9 cellular contexts compared by ENCODE assay signal in genomic region chr13:66835040-66835628, GRCh38.
DNase-seq lines count a peak whose midpoint lies in the region; ATAC-seq, FAIRE-seq and TF ChIP-seq lines count a peak whose summit lies in the region.
"Had no signal": no experiment of that assay in that cellular context is flagged by ENCODE, and none has a peak within 500 bp of the region (broad histone marks: within the 10 kb centered on the region; RNA-seq: fewer than 3 reads in every experiment).

No MANE protein-coding gene starts in this region.

- no peaks in the 10 kb centered on the region for H3K27me3 ChIP-seq in K562 (ENCODE audit: control insufficient read depth in 2 of 2, insufficient read depth in 2 of 2, low read length in 2 of 2)
- H3K27me3 ChIP-seq: neutrophil had no signal

- H3K9me1 ChIP-seq in K562 (ENCODE audit: control insufficient read depth, insufficient read depth, low read length), result no peaks in the 10 kb centered on the region

- CTCF ChIA-PET in K562 (lab: Yijun Ruan, JAX; ENCODE audit: low intra/inter-chr PET ratio), result no interaction called here

- DNase-seq in NCI-H187 treated with DMSO at 0.1 percent for 48 hours (lab: John Stamatoyannopoulos, UW) (peak; percentile 7), K562 (ENCODE audit: extremely low read depth in 1 of 4, low spot score in 3 of 4) (peak in 3 of 4 experiments; percentile 8 to 82 (median 46)), islet precursor cell (peak; percentile 62), substantia nigra (lab: John Stamatoyannopoulos, UW) (peak in 47 of 49 donors; percentile 6 to 93 (median 73)), CD1c-positive myeloid dendritic cell (ENCODE audit: extremely low spot score) (no peak)

- no peak for TF ChIP-seq RAD21 in K562 (CRISPR knock-in tag; conservative IDR thresholded peaks at IDR 0.05 in 1 of 2, IDR thresholded peaks at IDR 0.05 in 1 of 2)

- 3% methylated on average over 9 of the region's 9 CpGs for WGBS in K562 (ENCODE audit: insufficient coverage, low coverage, missing lambda C conversion rate)

- H4K20me1 ChIP-seq in K562 (replicated peaks; ENCODE audit: control insufficient read depth, insufficient read depth, low read length), result no peaks in the 10 kb centered on the region

- no peak for TF ChIP-seq CTCF in K562 (IDR thresholded peaks at IDR 0.05 in 2 of 3, conservative IDR thresholded peaks at IDR 0.05 in 1 of 3; ENCODE audit: insufficient read depth in 2 of 3, low read depth in 1 of 3, low read length in 3 of 3)

- no peaks in the 10 kb centered on the region for H3K9me3 ChIP-seq in K562 (replicated peaks; ENCODE audit: control insufficient read depth, insufficient read depth, low read depth, low read length)
- H3K9me3 ChIP-seq: neutrophil had no signal

- H3K4me3 ChIP-seq in K562, result no peak overlapping the region

- ATAC-seq in K562, result peak; percentile 91
- ATAC-seq in HG03442 (IDR thresholded peaks at IDR 0.05; ENCODE audit: unreplicated experiment), result no peak
- no peak for ATAC-seq in HG02642 (IDR thresholded peaks at IDR 0.05; ENCODE audit: poor library complexity, unreplicated experiment)
- ATAC-seq in HG03039 (IDR thresholded peaks at IDR 0.05; ENCODE audit: unreplicated experiment), result no peak

- no peaks in the 10 kb centered on the region for H3K36me3 ChIP-seq in K562 (ENCODE audit: control insufficient read depth, insufficient read depth, low read length)
- H3K36me3 ChIP-seq: neutrophil had no signal

- in situ Hi-C loops in K562 (cut with MboI), result no loop called here

- TF ChIP-seq EP300 in K562 (IDR thresholded peaks at IDR 0.05; ENCODE audit: low read length), result no peak

- no peak overlapping the region for H2AFZ ChIP-seq in K562 (ENCODE audit: low read depth, low read length)

- no peaks in the 10 kb centered on the region for H3K79me2 ChIP-seq in K562 (ENCODE audit: control insufficient read depth, insufficient read depth, low read length)

- peak; percentile 56 for FAIRE-seq in K562 (lab: Jason Lieb, UNC)

- no peaks in the 10 kb centered on the region; a peak in 1 of 5 replicates for H3K4me1 ChIP-seq in K562 (replicated peaks in 1 of 2; ENCODE audit: control insufficient read depth in 2 of 2, insufficient read depth in 2 of 2, low read length in 2 of 2)

- no TSS peak for BruUV-seq in K562 (replicated peaks; lab: Mats Ljungman, UMichigan)

- POLR2A ChIA-PET in K562 (lab: Yijun Ruan, JAX), result interaction anchor here (0.6 kb wide), 1 partner anchor 157 kb away, joined by 3 read pairs; no protein-coding TSS in a partner anchor

- no peak overlapping the region for H3K9ac ChIP-seq in K562 (ENCODE audit: insufficient read depth in 1 of 2, low read depth in 2 of 2, low read length in 2 of 2)

- H3K4me2 ChIP-seq in K562 (ENCODE audit: insufficient read depth, low read length), result peak overlapping the region; percentile 34; the same call in 1 of the 2 replicates

- intact Hi-C loops in K562 (cut with micrococcal nuclease), result no loop called here

- TF ChIP-seq POLR2A in K562 (conservative IDR thresholded peaks at IDR 0.05), result no peak

- peak overlapping the region; percentile 42; the same call in 1 of the 3 replicates for H3K27ac ChIP-seq in K562 (ENCODE audit: extremely low read depth, low read depth, low read length)
- H3K27ac ChIP-seq in substantia nigra (ENCODE audit: low read depth, low read length, poor library complexity, severe bottlenecking), result peak overlapping the region; percentile 2
- H3K27ac ChIP-seq: neutrophil had no signal

TF ChIP-seq in K562, 482 proteins besides CTCF, POLR2A, EP300 and RAD21 (continues in another document):
- no peak for TF ChIP-seq OTX1 (CRISPR knock-in tag; IDR thresholded peaks at IDR 0.05)
- TF ChIP-seq STAT6 (CRISPR knock-in tag; IDR thresholded peaks at IDR 0.05), result no peak
- no peak for TF ChIP-seq POLR2B (IDR thresholded peaks at IDR 0.05; ENCODE audit: low read depth, partially characterized antibody)
- no peak for TF ChIP-seq SMAD2 (IDR thresholded peaks at IDR 0.05; ENCODE audit: low read depth, low read length)
- no peak for TF ChIP-seq IRF9 (tag; IDR thresholded peaks at IDR 0.05)
- TF ChIP-seq ZNF785 (CRISPR knock-in tag; IDR thresholded peaks at IDR 0.05), result no peak
- TF ChIP-seq PKNOX1 (IDR thresholded peaks at IDR 0.05), result peak; percentile 71
- TF ChIP-seq SETDB1 (IDR thresholded peaks at IDR 0.05; ENCODE audit: low read length), result no peak
- TF ChIP-seq ZNF551 (CRISPR knock-in tag; IDR thresholded peaks at IDR 0.05), result no peak
- no peak for TF ChIP-seq NCOA2 (IDR thresholded peaks at IDR 0.05; ENCODE audit: partially characterized antibody in 2 of 2)
- TF ChIP-seq MEF2A (IDR thresholded peaks at IDR 0.05; ENCODE audit: control insufficient read depth, low read depth, low read length), result peak; percentile 48; the same call in 1 of the 2 replicates
- no peak for TF ChIP-seq CBX1 (IDR thresholded peaks at IDR 0.05; ENCODE audit: low read depth)
- no peak for TF ChIP-seq BACH1 (tag; IDR thresholded peaks at IDR 0.05)
- TF ChIP-seq ZFPM2 (CRISPR knock-in tag; IDR thresholded peaks at IDR 0.05), result no peak
- no peak for TF ChIP-seq PBX2 (CRISPR knock-in tag; IDR thresholded peaks at IDR 0.05; ENCODE audit: low read depth)
- peak; percentile 90 for TF ChIP-seq PBX2 (tag; conservative IDR thresholded peaks at IDR 0.05; ENCODE audit: low read depth)
- TF ChIP-seq ZNF354B (CRISPR knock-in tag; IDR thresholded peaks at IDR 0.05), result no peak
- TF ChIP-seq GATAD2B (IDR thresholded peaks at IDR 0.05; ENCODE audit: borderline replicate concordance), result no peak
- TF ChIP-seq PPARD (CRISPR knock-in tag; IDR thresholded peaks at IDR 0.05), result no peak
- no peak for TF ChIP-seq PHF8 (IDR thresholded peaks at IDR 0.05; ENCODE audit: borderline replicate concordance, low read length)
- TF ChIP-seq NFXL1 (CRISPR knock-in tag; IDR thresholded peaks at IDR 0.05), result no peak
